15 cellular contexts compared by ENCODE assay signal in genomic region chr15:84872009-84872900, GRCh38. TPM values are rescaled to one million over a fixed set of nuclear protein-coding genes. Genes with fewer than 3 reads are reported as not detected.
"Had no signal": no experiment of that assay in that cellular context is flagged by ENCODE, and none has a peak within 500 bp of the region (broad histone marks: within the 10 kb centered on the region; RNA-seq: fewer than 3 reads in every experiment).

No MANE protein-coding gene starts in this region.

- H3K27ac Mint-ChIP-seq: activated naive CD4-positive, alpha-beta T cell treated with anti-CD3 and anti-CD28 coated beads, Interleukin-2, amount 50 U/mL, for 24 hours; immature natural killer cell; stimulated activated effector memory CD8-positive, alpha-beta T cell treated with anti-CD3 and anti-CD28 coated beads, Interleukin-12 subunit alpha, Interleukin-12 subunit beta, amount 100 ng/mL, for 72 hours had no signal

- H3K4me1 ChIP-seq: breast epithelium, gastroesophageal sphincter, tibial nerve, vagina had no signal

- H3K4me3 ChIP-seq: breast epithelium, gastroesophageal sphincter, tibial nerve, vagina had no signal

- H3K9me3 ChIP-seq: breast epithelium, gastroesophageal sphincter, tibial nerve, vagina had no signal

- DNase-seq: activated CD4-positive, alpha-beta T cell treated with anti-CD3 and anti-CD28 coated beads, Interleukin-2, amount 50 U/mL, for 4 hours; activated effector memory CD4-positive, alpha-beta T cell treated with Interleukin-2 at 50 U/mL for 16 hours; activated T-cell treated with anti-CD3 and anti-CD28 coated beads, Interleukin-2, amount 50 U/mL, for 1 hour; amygdala; immature natural killer cell had no signal

- ATAC-seq: gastroesophageal sphincter; naive thymus-derived CD8-positive, alpha-beta T cell; stimulated activated effector memory CD8-positive, alpha-beta T cell treated with anti-CD3 and anti-CD28 coated beads, Interleukin-12 subunit alpha, Interleukin-12 subunit beta, amount 100 ng/mL, for 72 hours had no signal

- H3K4me1 Mint-ChIP-seq: activated naive CD4-positive, alpha-beta T cell treated with anti-CD3 and anti-CD28 coated beads, Interleukin-2, amount 50 U/mL, for 24 hours; immature natural killer cell; stimulated activated effector memory CD8-positive, alpha-beta T cell treated with anti-CD3 and anti-CD28 coated beads, Interleukin-12 subunit alpha, Interleukin-12 subunit beta, amount 100 ng/mL, for 72 hours had no signal

- H3K27me3 ChIP-seq: breast epithelium, gastroesophageal sphincter, tibial nerve, vagina had no signal

- H3K36me3 ChIP-seq: breast epithelium, tibial nerve, vagina had no signal

- H3K27ac ChIP-seq: breast epithelium, gastroesophageal sphincter, tibial nerve had no signal

- H3K9me3 Mint-ChIP-seq: activated naive CD4-positive, alpha-beta T cell treated with anti-CD3 and anti-CD28 coated beads, Interleukin-2, amount 50 U/mL, for 24 hours; immature natural killer cell; naive thymus-derived CD8-positive, alpha-beta T cell; stimulated activated effector memory CD8-positive, alpha-beta T cell treated with anti-CD3 and anti-CD28 coated beads, Interleukin-12 subunit alpha, Interleukin-12 subunit beta, amount 100 ng/mL, for 72 hours had no signal

- FAIRE-seq: TTC549 had no signal

- H3K36me3 Mint-ChIP-seq: activated naive CD4-positive, alpha-beta T cell treated with anti-CD3 and anti-CD28 coated beads, Interleukin-2, amount 50 U/mL, for 24 hours; immature natural killer cell; naive thymus-derived CD8-positive, alpha-beta T cell; stimulated activated effector memory CD8-positive, alpha-beta T cell treated with anti-CD3 and anti-CD28 coated beads, Interleukin-12 subunit alpha, Interleukin-12 subunit beta, amount 100 ng/mL, for 72 hours had no signal

- H3K27me3 Mint-ChIP-seq: activated naive CD4-positive, alpha-beta T cell treated with anti-CD3 and anti-CD28 coated beads, Interleukin-2, amount 50 U/mL, for 24 hours; naive thymus-derived CD8-positive, alpha-beta T cell had no signal

- H3K4me3 Mint-ChIP-seq: activated naive CD4-positive, alpha-beta T cell treated with anti-CD3 and anti-CD28 coated beads, Interleukin-2, amount 50 U/mL, for 24 hours; immature natural killer cell; naive thymus-derived CD8-positive, alpha-beta T cell; stimulated activated effector memory CD8-positive, alpha-beta T cell treated with anti-CD3 and anti-CD28 coated beads, Interleukin-12 subunit alpha, Interleukin-12 subunit beta, amount 100 ng/mL, for 72 hours had no signal

RNA-seq across cellular contexts. Expression of gene SLC28A1, which starts 12.2 kb away (rescaled TPM):
- total RNA-seq: gastroesophageal sphincter; lung microvascular endothelial cell; naive thymus-derived CD8-positive, alpha-beta T cell; osteoblast; vagina had no signal
